ENCODE assay signal across 10 cellular contexts in the genomic region with DNA sequence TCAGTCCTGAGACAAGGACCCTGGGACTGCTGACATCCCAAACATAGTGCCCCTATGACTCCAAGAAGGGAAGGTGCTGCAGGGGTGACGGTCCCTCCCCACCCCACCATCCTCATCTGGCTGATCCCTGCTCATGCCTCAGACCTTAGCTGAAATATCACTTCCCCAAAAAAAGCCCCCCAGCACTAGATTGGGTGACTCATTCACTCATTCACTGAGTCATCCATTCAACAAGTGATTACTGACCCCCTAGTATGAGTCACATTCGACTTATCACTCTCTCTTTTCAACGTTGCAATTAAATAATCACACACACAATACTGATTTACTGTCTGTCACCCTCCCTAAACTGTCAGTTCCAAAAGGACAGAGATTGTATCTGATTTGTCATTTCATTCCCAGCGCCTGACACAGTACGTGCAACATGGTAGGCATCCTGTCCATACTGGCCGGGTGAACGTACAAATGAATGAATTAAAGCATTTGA. TPM values are rescaled to one million over a fixed set of nuclear protein-coding genes. Genes with fewer than 3 reads are reported as not detected.
DNase-seq lines count a peak whose midpoint lies in the region; ATAC-seq, FAIRE-seq and TF ChIP-seq lines count a peak whose summit lies in the region.
"Had no signal": no experiment of that assay in that cellular context is flagged by ENCODE, and none has a peak within 500 bp of the region (broad histone marks: within the 10 kb centered on the region; RNA-seq: fewer than 3 reads in every experiment).

No MANE protein-coding gene starts in this region.

- H3K27ac ChIP-seq in WERI-Rb-1 = no peak overlapping the region
- H3K27ac ChIP-seq: HL-60 had no signal

- no peak overlapping the region for H3K4me3 ChIP-seq in WERI-Rb-1 (ENCODE audit: low read depth, low read length)

- H3K27me3 ChIP-seq in WERI-Rb-1 (ENCODE audit: insufficient read depth, low read depth, severe bottlenecking) = no peaks in the 10 kb centered on the region

- H3K9me3 ChIP-seq in WERI-Rb-1 (ENCODE audit: severe bottlenecking) = no peaks in the 10 kb centered on the region

- no peak for FAIRE-seq in D721Med (lab: Jason Lieb, UNC)

- no peaks in the 10 kb centered on the region for H3K36me3 ChIP-seq in WERI-Rb-1

- TF ChIP-seq CTCF in WERI-Rb-1 (IDR thresholded peaks at IDR 0.05; ENCODE audit: low read depth, low read length) (no peak), D721Med (IDR thresholded peaks at IDR 0.05; ENCODE audit: insufficient read depth, missing control alignments) (no peak)

- ATAC-seq in GM18861 (IDR thresholded peaks at IDR 0.05; ENCODE audit: unreplicated experiment) = no peak

- DNase-seq in GM03348 (ENCODE audit: low spot score) = peak; percentile 43
- peak; percentile 57 for DNase-seq in HPDE6-E6E7 (ENCODE audit: extremely low spot score)
- DNase-seq in SW480 (ENCODE audit: low spot score) = peak; percentile 67
- DNase-seq in iris pigment epithelial cell (ENCODE audit: low read depth) = peak; percentile 76
- no peak for DNase-seq in WERI-Rb-1
- DNase-seq in occipital lobe (lab: John Stamatoyannopoulos, UW) = no peak
- no peak for DNase-seq in D721Med (ENCODE audit: insufficient read length, low spot score)
- DNase-seq: naive B cell had no signal

RNA-seq across cellular contexts. Expression of gene HIVEP3, which starts 48.6 kb away (rescaled TPM):
- total RNA-seq in occipital lobe = 21.5 TPM

Comparison
In these comparisons a context has a peak if more than half of its experiments do, and no peak if none do; other contexts are left out.
1. DNase-seq: peak in GM03348 (single experiment), HPDE6-E6E7 (single experiment), SW480 (single experiment) and iris pigment epithelial cell (single experiment); none in WERI-Rb-1 (single experiment), occipital lobe (single experiment) and D721Med (single experiment).